ENCODE assay signal across 8 cellular contexts in genomic region chr6:73515204-73516101, GRCh38. TPM values are rescaled to one million over a fixed set of nuclear protein-coding genes. Genes with fewer than 3 reads are reported as not detected.
DNase-seq lines count a peak whose midpoint lies in the region; ATAC-seq, FAIRE-seq and TF ChIP-seq lines count a peak whose summit lies in the region.

No MANE protein-coding gene starts in this region.

- peak; percentile 73 for DNase-seq in activated effector memory CD4-positive, alpha-beta T cell treated with anti-CD3 and anti-CD28 coated beads, Interleukin-2, amount 50 U/mL, for 16 hours
- no peak for DNase-seq in activated effector memory CD4-positive, alpha-beta T cell treated with Interleukin-2 at 50 U/mL for 16 hours
- DNase-seq in H54 (ENCODE audit: insufficient read length, low spot score) (no peak), LoVo (ENCODE audit: low spot score) (peak; percentile 70), T-helper 2 cell (peak in 3 of 5 experiments; percentile 39 to 84 (median 55)), chondrocyte (ENCODE audit: low spot score) (no peak), HepG2 (ENCODE audit: low spot score) (peak; percentile 73)
- DNase-seq in stimulated activated naive CD8-positive, alpha-beta T cell treated with anti-CD3 and anti-CD28 coated beads, Interleukin-15, Interleukin-2, amounts not matched to agents 100 U/mL and 50 U/mL, for 24 hours: peak; percentile 34

- no peak for TF ChIP-seq POLR2A in H54 (IDR thresholded peaks at IDR 0.05; ENCODE audit: low read depth, low read length)
- TF ChIP-seq POLR2A in HepG2 (IDR thresholded peaks at IDR 0.05; ENCODE audit: insufficient read depth in 1 of 2, low read depth in 2 of 2, low read length in 2 of 2): peak; percentile 61 to 81; a peak in 3 of 4 replicates

- H3K27me3 ChIP-seq in HepG2 (ENCODE audit: control insufficient read depth in 1 of 2, insufficient read depth in 2 of 2, low read length in 2 of 2): no peaks in the 10 kb centered on the region; a peak in 1 of 5 replicates

- POLR2A ChIA-PET in HepG2 (lab: Yijun Ruan, JAX): interaction anchor here (0.6 to 4.3 kb wide), 15 partner anchors 8 to 138 kb away, joined by 3 to 16 read pairs (median 3); partner anchors contain the start of genes MTO1 and SLC17A5

- TF ChIP-seq CTCF in chondrocyte (IDR thresholded peaks at IDR 0.05) (peak; percentile 90), HepG2 (CRISPR knock-in tag; IDR thresholded peaks at IDR 0.05) (peak; percentile 69)

- no peak overlapping the region for H3K9ac ChIP-seq in HepG2 (ENCODE audit: insufficient read depth, low read depth, low read length)

- peaks cover 55% of the 10 kb centered on the region for H4K20me1 ChIP-seq in HepG2 (ENCODE audit: insufficient read depth, low read length)

- H3K36me3 Mint-ChIP-seq in chondrocyte (ENCODE audit: low read depth): peaks cover 37% of the 10 kb centered on the region

- no peak overlapping the region for H3K4me2 ChIP-seq in HepG2 (ENCODE audit: low read depth, low read length)

- H3K4me3 ChIP-seq in HepG2 (replicated peaks in 1 of 3; ENCODE audit: insufficient read depth in 1 of 3, low read depth in 2 of 3, low read length in 3 of 3): no peak overlapping the region

- CTCF ChIA-PET in HepG2 (lab: Yijun Ruan, JAX; ENCODE audit: low intra/inter-chr PET ratio, low total read pairs): interaction anchor here (2.2 kb wide), 1 partner anchor 95 kb away, joined by 13 read pairs; no protein-coding TSS in a partner anchor

- H3K79me2 ChIP-seq in HepG2 (ENCODE audit: insufficient read depth, low read length): peaks cover 21% of the 10 kb centered on the region

- intact Hi-C loops in HepG2 (cut with micrococcal nuclease; ENCODE audit: unreplicated experiment): loop anchor here (1.0 to 2.0 kb wide), 2 partner anchors 95 to 137 kb away; partner anchors contain the start of gene SLC17A5

- no peak for ATAC-seq in HepG2
- peak; percentile 15 for ATAC-seq in stimulated activated naive CD8-positive, alpha-beta T cell treated with anti-CD3 and anti-CD28 coated beads, Interleukin-15, Interleukin-2, amounts not matched to agents 100 U/mL and 50 U/mL, for 24 hours

- 0 out of 2 replicates have a peak, but pooled peaks have one; percentile 40 for TF ChIP-seq RAD21 in HepG2 (CRISPR knock-in tag; IDR thresholded peaks at IDR 0.05)

- H3K4me3 Mint-ChIP-seq in chondrocyte (ENCODE audit: unreplicated experiment): peak overlapping the region; percentile 64

- H3K27me3 Mint-ChIP-seq in chondrocyte (ENCODE audit: low read depth): no peaks in the 10 kb centered on the region

- H2AFZ ChIP-seq in HepG2 (ENCODE audit: low read length): no peak overlapping the region

- peaks cover 7 to 33% of the 10 kb centered on the region in 2 experiments for H3K36me3 ChIP-seq in HepG2 (replicated peaks in 1 of 2; ENCODE audit: control insufficient read depth in 1 of 2, insufficient read depth in 2 of 2, low read length in 2 of 2)

- 60% methylated on average over 4 of the region's 4 CpGs for WGBS in HepG2 (ENCODE audit: low lambda C conversion rate)

- no peaks in the 10 kb centered on the region for H3K9me3 Mint-ChIP-seq in chondrocyte (ENCODE audit: low read depth)

- H3K27ac ChIP-seq in HepG2 (ENCODE audit: extremely low read length, insufficient read depth, low read length): peak overlapping the region; percentile 15

- H3K27ac Mint-ChIP-seq in chondrocyte (ENCODE audit: unreplicated experiment): peak overlapping the region; percentile 83

- no TSS peak for BruUV-seq in HepG2 (replicated peaks; lab: Mats Ljungman, UMichigan)

- H3K4me1 Mint-ChIP-seq in chondrocyte (ENCODE audit: low read depth): peaks cover 43% of the 10 kb centered on the region

- in situ Hi-C loops in HepG2 (cut with HindIII; ENCODE audit: extremely low pct_ligation_motif_present, low pct_unique_long_range_greater_than_20kb): no loop called here

- TF ChIP-seq EP300 in HepG2 (IDR thresholded peaks at IDR 0.05; ENCODE audit: low read depth in 2 of 2, low read length in 2 of 2) (no peak), HepG2 (CRISPR knock-in tag; IDR thresholded peaks at IDR 0.05; ENCODE audit: borderline replicate concordance) (no peak)

- no peaks in the 10 kb centered on the region for H3K9me3 ChIP-seq in HepG2 (ENCODE audit: low read length)

- peak; percentile 48 for FAIRE-seq in H54 (lab: Jason Lieb, UNC)
- peak; percentile 42 for FAIRE-seq in HepG2 (lab: Jason Lieb, UNC)

- H3K4me1 ChIP-seq in HepG2 (ENCODE audit: insufficient read depth, low read length): peaks cover 26% of the 10 kb centered on the region

TF ChIP-seq in HepG2, 621 proteins besides CTCF, POLR2A, EP300 and RAD21 (continues in another document):
- TF ChIP-seq FOXP1 (IDR thresholded peaks at IDR 0.05) (no peak), FOXP1 (CRISPR knock-in tag; IDR thresholded peaks at IDR 0.05) (no peak), HMGA1 (CRISPR knock-in tag; conservative IDR thresholded peaks at IDR 0.05) (no peak), ZNF781 (CRISPR knock-in tag; IDR thresholded peaks at IDR 0.05; ENCODE audit: borderline replicate concordance, not compliant biosample characterization) (no peak)
- TF ChIP-seq, protein P1, sequence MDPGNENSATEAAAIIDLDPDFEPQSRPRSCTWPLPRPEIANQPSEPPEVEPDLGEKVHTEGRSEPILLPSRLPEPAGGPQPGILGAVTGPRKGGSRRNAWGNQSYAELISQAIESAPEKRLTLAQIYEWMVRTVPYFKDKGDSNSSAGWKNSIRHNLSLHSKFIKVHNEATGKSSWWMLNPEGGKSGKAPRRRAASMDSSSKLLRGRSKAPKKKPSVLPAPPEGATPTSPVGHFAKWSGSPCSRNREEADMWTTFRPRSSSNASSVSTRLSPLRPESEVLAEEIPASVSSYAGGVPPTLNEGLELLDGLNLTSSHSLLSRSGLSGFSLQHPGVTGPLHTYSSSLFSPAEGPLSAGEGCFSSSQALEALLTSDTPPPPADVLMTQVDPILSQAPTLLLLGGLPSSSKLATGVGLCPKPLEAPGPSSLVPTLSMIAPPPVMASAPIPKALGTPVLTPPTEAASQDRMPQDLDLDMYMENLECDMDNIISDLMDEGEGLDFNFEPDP (CRISPR knock-in tag; conservative IDR thresholded peaks at IDR 0.05): no peak

RNA-seq across cellular contexts. Expression of gene EEF1A1, which starts 5.4 kb away (rescaled TPM):
- 8,230 to 8,902 TPM (median 8,643 TPM) in 3 replicates for total RNA-seq in chondrocyte
- total RNA-seq in HepG2 (2016; rRNA removed; fragmentation: Illumina TruSeq; extraction: Trizol): 13,726 and 19,145 TPM in 2 replicates
- 8,339 and 10,487 TPM in 2 replicates for total RNA-seq in HepG2 (2016; cell fraction: cytosol; rRNA removed; fragmentation: Illumina TruSeq; extraction: Trizol; ENCODE audit: low read depth)
- 13,733 and 18,946 TPM in 2 replicates for total RNA-seq in HepG2 (2016; cell fraction: insoluble cytoplasmic fraction; rRNA removed; fragmentation: Illumina TruSeq; extraction: Trizol)
- 28,006 and 33,792 TPM in 2 replicates for total RNA-seq in HepG2 (2016; cell fraction: membrane; rRNA removed; fragmentation: Illumina TruSeq; extraction: Trizol)
- total RNA-seq in HepG2 (2016; cell fraction: nucleus; rRNA removed; fragmentation: Illumina TruSeq; extraction: Trizol): 5,621 and 5,952 TPM in 2 replicates
- polyA plus RNA-seq in HepG2 (2011; rRNA removed): 14,480 and 17,172 TPM in 2 replicates
- 15,977 and 19,367 TPM in 2 replicates for polyA plus RNA-seq in HepG2 (2011; cell fraction: cytosol; rRNA removed)
- polyA plus RNA-seq in HepG2 (2011; cell fraction: nucleus; rRNA removed): 3,845 and 5,107 TPM in 2 replicates
- 17,181 and 19,057 TPM in 2 replicates for polyA plus RNA-seq in HepG2 (2012)
- 12,881 and 14,827 TPM in 2 replicates for polyA plus RNA-seq in HepG2 (2016; cell fraction: cytosol; fragmentation: Illumina TruSeq; extraction: Trizol; ENCODE audit: low read depth)
- 16,271 and 16,577 TPM in 2 replicates for polyA plus RNA-seq in HepG2 (2016; cell fraction: insoluble cytoplasmic fraction; fragmentation: Illumina TruSeq; extraction: Trizol; ENCODE audit: low read depth)
- 23,858 and 27,229 TPM in 2 replicates for polyA plus RNA-seq in HepG2 (2016; cell fraction: membrane; fragmentation: Illumina TruSeq; extraction: Trizol; ENCODE audit: low read depth)
- 6,994 and 7,179 TPM in 2 replicates for polyA plus RNA-seq in HepG2 (2016; cell fraction: nucleus; fragmentation: Illumina TruSeq; extraction: Trizol; ENCODE audit: insufficient read depth, low read depth)
- 11,031 and 11,693 TPM in 2 replicates for polyA minus RNA-seq in HepG2 (2011; rRNA and poly(A)+ RNA removed; ENCODE audit: low replicate concordance)
- polyA minus RNA-seq in HepG2 (2011; cell fraction: cytosol; rRNA and poly(A)+ RNA removed): 6,843 and 8,738 TPM in 2 replicates
- polyA minus RNA-seq in HepG2 (2011; cell fraction: nucleus; rRNA and poly(A)+ RNA removed): 1,924 and 3,380 TPM in 2 replicates

RNA-seq across cellular contexts. Expression of gene MTO1, which starts 53.9 kb away (rescaled TPM):
- total RNA-seq in chondrocyte (18.4 to 26.0 TPM (median 25.6 TPM) in 3 replicates), HepG2 (2016; rRNA removed; fragmentation: Illumina TruSeq; extraction: Trizol) (31.9 and 45.3 TPM in 2 replicates)
- 22.3 and 25.1 TPM in 2 replicates for total RNA-seq in HepG2 (2016; cell fraction: cytosol; rRNA removed; fragmentation: Illumina TruSeq; extraction: Trizol; ENCODE audit: low read depth)
- total RNA-seq in HepG2 (2016; cell fraction: insoluble cytoplasmic fraction; rRNA removed; fragmentation: Illumina TruSeq; extraction: Trizol): 37.4 and 41.0 TPM in 2 replicates
- 19.9 and 21.1 TPM in 2 replicates for total RNA-seq in HepG2 (2016; cell fraction: membrane; rRNA removed; fragmentation: Illumina TruSeq; extraction: Trizol)
- 42.8 and 50.4 TPM in 2 replicates for total RNA-seq in HepG2 (2016; cell fraction: nucleus; rRNA removed; fragmentation: Illumina TruSeq; extraction: Trizol)
- 20.1 and 21.1 TPM in 2 replicates for polyA plus RNA-seq in HepG2 (2011; rRNA removed)
- 12.7 and 19.8 TPM in 2 replicates for polyA plus RNA-seq in HepG2 (2011; cell fraction: cytosol; rRNA removed)
- 39.9 and 40.2 TPM in 2 replicates for polyA plus RNA-seq in HepG2 (2011; cell fraction: nucleus; rRNA removed)
- polyA plus RNA-seq in HepG2 (2012): 17.3 and 22.7 TPM in 2 replicates
- 7.2 and 7.4 TPM in 2 replicates for polyA plus RNA-seq in HepG2 (2016; cell fraction: cytosol; fragmentation: Illumina TruSeq; extraction: Trizol; ENCODE audit: low read depth)
- polyA plus RNA-seq in HepG2 (2016; cell fraction: insoluble cytoplasmic fraction; fragmentation: Illumina TruSeq; extraction: Trizol; ENCODE audit: low read depth): 29.9 and 32.7 TPM in 2 replicates
- 10.1 and 12.3 TPM in 2 replicates for polyA plus RNA-seq in HepG2 (2016; cell fraction: membrane; fragmentation: Illumina TruSeq; extraction: Trizol; ENCODE audit: low read depth)
- 58.4 and 66.5 TPM in 2 replicates for polyA plus RNA-seq in HepG2 (2016; cell fraction: nucleus; fragmentation: Illumina TruSeq; extraction: Trizol; ENCODE audit: insufficient read depth, low read depth)
- 29.0 and 38.5 TPM in 2 replicates for polyA minus RNA-seq in HepG2 (2011; rRNA and poly(A)+ RNA removed; ENCODE audit: low replicate concordance)
- polyA minus RNA-seq in HepG2 (2011; cell fraction: cytosol; rRNA and poly(A)+ RNA removed): 11.6 and 17.0 TPM in 2 replicates
- polyA minus RNA-seq in HepG2 (2011; cell fraction: nucleus; rRNA and poly(A)+ RNA removed): 54.2 and 59.1 TPM in 2 replicates

Comparison
In these comparisons a context has a peak if more than half of its experiments do, and no peak if none do; other contexts are left out.
1. DNase-seq: peak in activated effector memory CD4-positive, alpha-beta T cell treated with anti-CD3 and anti-CD28 coated beads, Interleukin-2, amount 50 U/mL, for 16 hours (single experiment), LoVo (single experiment), T-helper 2 cell (3 of 5), HepG2 (single experiment) and stimulated activated naive CD8-positive, alpha-beta T cell treated with anti-CD3 and anti-CD28 coated beads, Interleukin-15, Interleukin-2, amounts not matched to agents 100 U/mL and 50 U/mL, for 24 hours (single experiment); none in activated effector memory CD4-positive, alpha-beta T cell treated with Interleukin-2 at 50 U/mL for 16 hours (single experiment), H54 (single experiment) and chondrocyte (single experiment).